Comparison of ENCODE assay signal across 17 cellular contexts in genomic region chr2:73946666-73947065, GRCh38. TPM values are rescaled to one million over a fixed set of nuclear protein-coding genes. Genes with fewer than 3 reads are reported as not detected.
"Had no signal": no experiment of that assay in that cellular context is flagged by ENCODE, and none has a peak within 500 bp of the region (broad histone marks: within the 10 kb centered on the region; RNA-seq: fewer than 3 reads in every experiment).

No MANE protein-coding gene starts in this region.

- H3K4me3 ChIP-seq: heart right ventricle, sigmoid colon, spleen, thoracic aorta had no signal

- H3K27me3 ChIP-seq: heart right ventricle, sigmoid colon, spleen had no signal

- DNase-seq: activated CD4-positive, alpha-beta T cell treated with anti-CD3 and anti-CD28 coated beads for 48 hours; activated CD4-positive, CD25-positive, alpha-beta regulatory T cell; activated CD8-positive, alpha-beta memory T cell treated with anti-CD3 and anti-CD28 coated beads, Interleukin-2, amount 50 U/mL, for 4 hours; activated gamma-delta T cell; activated naive CD8-positive, alpha-beta T cell treated with anti-CD3 and anti-CD28 coated beads, Interleukin-2, amount 10 ng/mL, durations not matched to agents 7 days and 5 days; activated T-cell treated with anti-CD3 and anti-CD28 coated beads, Interleukin-2, amount 50 U/mL, for 72 hours; central memory CD4-positive, alpha-beta T cell; heart right ventricle; mesenchymal stem cell; sigmoid colon; spleen; stimulated activated CD4-positive, alpha-beta T cell treated with anti-CD3 and anti-CD28 coated beads, Interleukin-4, amount 100 ng/mL, for 4 hours had no signal

- H3K27ac Mint-ChIP-seq: activated naive CD8-positive, alpha-beta T cell treated with anti-CD3 and anti-CD28 coated beads, Interleukin-2, amount 10 ng/mL, durations not matched to agents 7 days and 5 days; stimulated activated memory B cell treated with anti-CD40 and anti-IgM and Interleukin-4, amounts not matched to agents 10 μg/mL and 1 μg/mL and 100 μg/mL, for 72 hours had no signal

- H3K9me3 ChIP-seq: heart right ventricle, sigmoid colon, spleen, thoracic aorta had no signal

- H3K9ac ChIP-seq: parathyroid adenoma had no signal

- ATAC-seq: activated T-cell treated with anti-CD3 and anti-CD28 coated beads, Interleukin-2, amount 50 U/mL, for 72 hours; heart right ventricle; natural killer cell treated with Interleukin-12 subunit alpha and Interleukin-12 subunit beta and Interleukin-15 and Interleukin-18, amount 100 ng/mL, for 72 hours; stimulated activated memory B cell treated with anti-CD40 and anti-IgM and Interleukin-4, amounts not matched to agents 10 μg/mL and 1 μg/mL and 100 μg/mL, for 72 hours had no signal

- H2AFZ ChIP-seq: parathyroid adenoma had no signal

- H3K9me3 Mint-ChIP-seq: activated naive CD8-positive, alpha-beta T cell treated with anti-CD3 and anti-CD28 coated beads, Interleukin-2, amount 10 ng/mL, durations not matched to agents 7 days and 5 days; activated T-cell treated with anti-CD3 and anti-CD28 coated beads, Interleukin-2, amount 50 U/mL, for 72 hours; natural killer cell treated with Interleukin-12 subunit alpha and Interleukin-12 subunit beta and Interleukin-15 and Interleukin-18, amount 100 ng/mL, for 72 hours; stimulated activated memory B cell treated with anti-CD40 and anti-IgM and Interleukin-4, amounts not matched to agents 10 μg/mL and 1 μg/mL and 100 μg/mL, for 72 hours had no signal

- H3K27ac ChIP-seq: parathyroid adenoma, sigmoid colon, thoracic aorta had no signal

- H3K27me3 Mint-ChIP-seq: activated naive CD8-positive, alpha-beta T cell treated with anti-CD3 and anti-CD28 coated beads, Interleukin-2, amount 10 ng/mL, durations not matched to agents 7 days and 5 days; brain; natural killer cell treated with Interleukin-12 subunit alpha and Interleukin-12 subunit beta and Interleukin-15 and Interleukin-18, amount 100 ng/mL, for 72 hours; stimulated activated memory B cell treated with anti-CD40 and anti-IgM and Interleukin-4, amounts not matched to agents 10 μg/mL and 1 μg/mL and 100 μg/mL, for 72 hours had no signal

- H3K4me3 Mint-ChIP-seq: activated naive CD8-positive, alpha-beta T cell treated with anti-CD3 and anti-CD28 coated beads, Interleukin-2, amount 10 ng/mL, durations not matched to agents 7 days and 5 days; brain; natural killer cell treated with Interleukin-12 subunit alpha and Interleukin-12 subunit beta and Interleukin-15 and Interleukin-18, amount 100 ng/mL, for 72 hours; stimulated activated memory B cell treated with anti-CD40 and anti-IgM and Interleukin-4, amounts not matched to agents 10 μg/mL and 1 μg/mL and 100 μg/mL, for 72 hours had no signal

RNA-seq across cellular contexts. Expression of gene ACTG2, which starts 53.9 kb away (rescaled TPM):
- total RNA-seq: natural killer cell treated with Interleukin-12 subunit alpha and Interleukin-12 subunit beta and Interleukin-15 and Interleukin-18, amount 100 ng/mL, for 72 hours had no signal
